Comparison of ENCODE assay signal across 9 cellular contexts in the genomic region with DNA sequence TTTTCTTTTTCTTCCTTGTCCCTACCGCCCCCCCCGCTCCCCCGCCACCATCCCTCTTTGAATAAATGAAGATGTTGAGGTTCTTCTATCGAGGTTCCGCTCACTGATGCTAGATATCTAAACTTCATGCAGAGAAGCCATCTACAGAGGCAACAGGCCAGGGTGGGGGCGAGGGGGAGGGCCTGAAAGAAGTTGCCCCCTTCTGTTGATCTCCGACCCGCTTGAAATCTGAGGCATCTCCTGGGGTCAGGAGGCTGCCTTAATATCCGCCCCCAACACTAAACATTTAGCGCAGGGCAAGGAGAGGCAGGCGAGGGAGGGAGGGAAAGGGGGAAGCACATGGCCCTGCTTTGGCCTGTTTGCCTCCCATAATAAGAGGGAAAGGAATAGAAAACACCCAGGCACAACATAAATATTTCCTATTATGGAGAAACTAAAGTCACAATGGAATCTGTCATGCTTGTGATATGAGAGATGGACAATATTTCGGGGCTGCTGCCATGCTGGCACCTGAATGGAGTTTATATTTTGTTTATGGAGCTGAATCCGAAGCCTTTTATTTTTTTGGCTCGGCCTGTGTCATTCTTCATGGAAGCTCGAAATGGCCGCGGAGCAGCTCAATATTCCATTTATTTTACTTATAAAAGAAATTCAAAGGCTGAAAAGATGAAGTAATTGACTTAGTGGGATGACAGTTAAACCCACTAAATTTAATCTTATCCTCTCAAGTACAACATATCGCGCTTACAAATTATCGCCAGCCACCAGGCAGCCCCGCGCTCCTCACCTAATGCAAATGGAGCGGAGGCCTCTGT.
DNase-seq lines count a peak whose midpoint lies in the region; ATAC-seq, FAIRE-seq and TF ChIP-seq lines count a peak whose summit lies in the region.
"Had no signal": no experiment of that assay in that cellular context is flagged by ENCODE, and none has a peak within 500 bp of the region (broad histone marks: within the 10 kb centered on the region; RNA-seq: fewer than 3 reads in every experiment).

No MANE protein-coding gene starts in this region.

- TF ChIP-seq CTCF in kidney (IDR thresholded peaks at IDR 0.05; ENCODE audit: borderline replicate concordance, extremely low read depth, insufficient read depth) = no peak
- no peak for TF ChIP-seq CTCF in stomach (IDR thresholded peaks at IDR 0.05)

- intact Hi-C loops in kidney (cut with DNase I) = no loop called here
- intact Hi-C loops in stomach (cut with DNase I; ENCODE audit: low total_unique reads) = no loop called here

- no peaks in the 10 kb centered on the region for H3K9me3 ChIP-seq in kidney (ENCODE audit: control insufficient read depth in 1 of 2, low read length in 2 of 2)
- H3K9me3 ChIP-seq in stomach = no peaks in the 10 kb centered on the region

- H3K4me1 Mint-ChIP-seq in activated naive CD8-positive, alpha-beta T cell treated with anti-CD3 and anti-CD28 coated beads, Interleukin-2, amount 50 U/mL, for 24 hours = peaks cover 14% of the 10 kb centered on the region

- TF ChIP-seq EP300 in stomach (IDR thresholded peaks at IDR 0.05) = no peak

- no peak for FAIRE-seq in kidney (lab: Jason Lieb, UNC)
- FAIRE-seq: A204.1 had no signal

- H3K9me3 Mint-ChIP-seq in activated naive CD8-positive, alpha-beta T cell treated with anti-CD3 and anti-CD28 coated beads, Interleukin-2, amount 50 U/mL, for 24 hours = no peaks in the 10 kb centered on the region

- H3K27me3 ChIP-seq in stomach = peaks cover 0 to 47% (median 33%) of the 10 kb centered on the region in 3 donors

- H3K9ac ChIP-seq in kidney (ENCODE audit: low read length in 2 of 2) = peak overlapping the region in 1 of 2 donors; percentile 58

- ATAC-seq in activated naive CD8-positive, alpha-beta T cell treated with anti-CD3 and anti-CD28 coated beads, Interleukin-2, amount 50 U/mL, for 24 hours = no peak
- ATAC-seq in HG03442 (IDR thresholded peaks at IDR 0.05; ENCODE audit: unreplicated experiment) = no peak

- peak overlapping the region; percentile 66 to 70 for H3K4me3 ChIP-seq in kidney (ENCODE audit: low read length in 2 of 2)
- H3K4me3 ChIP-seq in stomach = peak overlapping the region; percentile 53 to 64 (median 58)

- H3K4me3 Mint-ChIP-seq in activated naive CD8-positive, alpha-beta T cell treated with anti-CD3 and anti-CD28 coated beads, Interleukin-2, amount 50 U/mL, for 24 hours = peak overlapping the region; percentile 77

- peak overlapping the region; percentile 87 for H3K27ac Mint-ChIP-seq in activated naive CD8-positive, alpha-beta T cell treated with anti-CD3 and anti-CD28 coated beads, Interleukin-2, amount 50 U/mL, for 24 hours

- H3K27ac ChIP-seq in kidney (ENCODE audit: low read depth in 2 of 2, low read length in 2 of 2) = no peak overlapping the region
- peak overlapping the region in 3 of 5 donors; percentile 32 to 70 (median 49) for H3K27ac ChIP-seq in stomach

- H3K36me3 Mint-ChIP-seq in activated naive CD8-positive, alpha-beta T cell treated with anti-CD3 and anti-CD28 coated beads, Interleukin-2, amount 50 U/mL, for 24 hours (ENCODE audit: low read depth) = no peaks in the 10 kb centered on the region

- H3K4me1 ChIP-seq in kidney (ENCODE audit: control insufficient read depth in 1 of 2, insufficient read depth in 1 of 2, low read depth in 1 of 2, low read length in 2 of 2) (no peaks in the 10 kb centered on the region), stomach (peaks cover 0 to 18% (median 13%) of the 10 kb centered on the region in 4 donors)

- DNase-seq in NCI-H524 treated with DMSO at 0.1 percent for 48 hours (lab: John Stamatoyannopoulos, UW) = peak; percentile 91
- DNase-seq in NCI-H524 (lab: John Stamatoyannopoulos, UW) = no peak
- no peak for DNase-seq in activated naive CD8-positive, alpha-beta T cell treated with anti-CD3 and anti-CD28 coated beads, Interleukin-2, amount 50 U/mL, for 24 hours
- no peak for DNase-seq in kidney
- DNase-seq in stomach = no peak
- no peak for DNase-seq in HK-2 (ENCODE audit: unreplicated experiment)
- DNase-seq in GDM1 (lab: John Stamatoyannopoulos, UW) = no peak

- peaks cover 11% of the 10 kb centered on the region for H3K27me3 Mint-ChIP-seq in activated naive CD8-positive, alpha-beta T cell treated with anti-CD3 and anti-CD28 coated beads, Interleukin-2, amount 50 U/mL, for 24 hours

- 56 to 59% (median 58%) methylated on average over 23 of the region's 23 CpGs for WGBS in stomach, 5 donors

- TF ChIP-seq POLR2A in stomach (IDR thresholded peaks at IDR 0.05) = no peak

- H3K36me3 ChIP-seq in kidney (ENCODE audit: control insufficient read depth in 1 of 2, insufficient read depth in 2 of 2, low read length in 2 of 2) (no peaks in the 10 kb centered on the region), stomach (no peaks in the 10 kb centered on the region)

Comparison
In these comparisons a context has a peak if more than half of its experiments do, and no peak if none do; other contexts are left out.
1. H3K27ac ChIP-seq: peak in stomach (3 of 5); none in kidney (0 of 2).